In the genomic region with DNA sequence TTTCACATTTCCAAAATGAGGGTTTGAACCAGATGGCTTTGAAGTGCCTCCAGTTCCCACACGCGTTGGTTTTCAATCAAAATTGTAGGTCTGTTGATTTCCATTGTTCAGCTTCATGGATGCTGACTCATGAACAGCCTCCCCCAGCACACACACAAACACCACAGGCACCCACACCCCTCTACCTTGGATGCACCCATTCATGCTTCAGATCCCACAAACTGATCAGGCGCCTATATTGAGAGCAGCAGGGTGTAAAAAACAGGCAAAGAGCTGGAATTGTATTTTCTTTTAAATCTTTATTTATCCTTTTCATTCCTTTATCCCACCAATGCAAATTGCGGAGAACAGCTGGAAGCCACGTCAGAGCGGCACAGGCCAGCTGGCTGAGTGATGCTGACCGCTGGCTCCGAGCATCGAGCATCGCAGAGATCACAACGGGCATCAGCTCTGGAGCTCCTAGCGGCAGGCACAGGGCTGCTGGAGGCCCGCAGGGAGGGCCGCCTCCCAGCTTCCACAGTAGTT, we compare ENCODE assay signal across 10 cellular contexts. TPM values are rescaled to one million over a fixed set of nuclear protein-coding genes. Genes with fewer than 3 reads are reported as not detected.
A peak's percentile ranks its signal among the peaks of the same experiment; 100 is the strongest.
DNase-seq lines count a peak whose midpoint lies in the region; ATAC-seq and TF ChIP-seq lines count a peak whose summit lies in the region.
"Had no signal": no experiment of that assay in that cellular context is flagged by ENCODE, and none has a peak within 500 bp of the region (broad histone marks: within the 10 kb centered on the region; RNA-seq: fewer than 3 reads in every experiment).

No MANE protein-coding gene starts in this region.

- H3K27me3 ChIP-seq in fibroblast of lung (ENCODE audit: control insufficient read depth, insufficient read depth, low read length) (no peaks in the 10 kb centered on the region), body of pancreas (no peaks in the 10 kb centered on the region)

- H3K9me3 ChIP-seq in fibroblast of lung (ENCODE audit: control insufficient read depth, insufficient read depth, low read depth, low read length) (no peaks in the 10 kb centered on the region), body of pancreas (no peaks in the 10 kb centered on the region)

- peaks cover 50% of the 10 kb centered on the region for H3K4me1 Mint-ChIP-seq in activated CD8-positive, alpha-beta memory T cell treated with anti-CD3 and anti-CD28 coated beads, Interleukin-2, amount 10 ng/mL, durations not matched to agents 7 days and 5 days
- H3K4me1 Mint-ChIP-seq: endodermal cell had no signal

- H2AFZ ChIP-seq in fibroblast of lung (ENCODE audit: low read length), result no peak overlapping the region

- peak overlapping the region; percentile 96 for H3K27ac Mint-ChIP-seq in activated CD8-positive, alpha-beta memory T cell treated with anti-CD3 and anti-CD28 coated beads, Interleukin-2, amount 10 ng/mL, durations not matched to agents 7 days and 5 days
- H3K27ac Mint-ChIP-seq: endodermal cell had no signal

- CTCF ChIA-PET in activated CD8-positive, alpha-beta memory T cell treated with anti-CD3 and anti-CD28 coated beads, Interleukin-2, amount 10 ng/mL, durations not matched to agents 7 days and 5 days (lab: Charles Lee), result interaction anchor here (1.1 to 3.1 kb wide), 6 partner anchors 8 to 217 kb away, joined by 3 to 17 read pairs (median 6); a partner anchor contains a TSS

- H3K4me1 ChIP-seq in fibroblast of lung (ENCODE audit: control insufficient read depth, extremely low read depth, insufficient read depth, low read length) (peaks cover 37% of the 10 kb centered on the region), body of pancreas (no peaks in the 10 kb centered on the region)

- H3K9me3 Mint-ChIP-seq in activated CD8-positive, alpha-beta memory T cell treated with anti-CD3 and anti-CD28 coated beads, Interleukin-2, amount 10 ng/mL, durations not matched to agents 7 days and 5 days (ENCODE audit: low read depth), result no peaks in the 10 kb centered on the region
- H3K9me3 Mint-ChIP-seq: endodermal cell had no signal

- no peak for DNase-seq in activated CD8-positive, alpha-beta memory T cell treated with anti-CD3 and anti-CD28 coated beads, Interleukin-2, amount 10 ng/mL, durations not matched to agents 7 days and 5 days
- DNase-seq in activated CD8-positive, alpha-beta memory T cell treated with anti-CD3 and anti-CD28 coated beads, Interleukin-2, amount 50 U/mL, for 4 hours, result no peak
- peak; percentile 52 for DNase-seq in SW480 (ENCODE audit: low spot score)
- DNase-seq in fibroblast of lung (ENCODE audit: low read depth in 2 of 2), result peak; percentile 79 to 82
- DNase-seq in renal cortical epithelial cell (ENCODE audit: low read depth), result peak; percentile 92
- no peak for DNase-seq in EL
- DNase-seq in body of pancreas, result no peak
- no peak for DNase-seq in CD1c-positive myeloid dendritic cell (ENCODE audit: extremely low spot score)
- DNase-seq: activated CD4-positive, alpha-beta T cell treated with anti-CD3 and anti-CD28 coated beads, Interleukin-2, amount 50 U/mL, for 48 hours; endodermal cell had no signal

- no peaks in the 10 kb centered on the region for H3K27me3 Mint-ChIP-seq in activated CD8-positive, alpha-beta memory T cell treated with anti-CD3 and anti-CD28 coated beads, Interleukin-2, amount 10 ng/mL, durations not matched to agents 7 days and 5 days

- H3K79me2 ChIP-seq in fibroblast of lung (ENCODE audit: control insufficient read depth, insufficient read depth, low read length), result no peaks in the 10 kb centered on the region

- H3K4me3 ChIP-seq in fibroblast of lung (replicated peaks in 1 of 4; ENCODE audit: control extremely low read depth in 1 of 4, insufficient read depth in 1 of 4, low read depth in 3 of 4, low read length in 4 of 4) (no peak overlapping the region), body of pancreas (no peak overlapping the region)

- no peak overlapping the region for H3K4me3 Mint-ChIP-seq in activated CD8-positive, alpha-beta memory T cell treated with anti-CD3 and anti-CD28 coated beads, Interleukin-2, amount 10 ng/mL, durations not matched to agents 7 days and 5 days
- H3K4me3 Mint-ChIP-seq: endodermal cell had no signal

- no peak overlapping the region for H3K9ac ChIP-seq in fibroblast of lung (ENCODE audit: insufficient read depth, low read length)

- 82 to 88% methylated on average over 14 of the region's 14 CpGs for WGBS in body of pancreas, 2 donors

- intact Hi-C loops in body of pancreas (cut with DNase I), result no loop called here

- ATAC-seq in activated CD8-positive, alpha-beta memory T cell treated with anti-CD3 and anti-CD28 coated beads, Interleukin-2, amount 10 ng/mL, durations not matched to agents 7 days and 5 days, result no peak
- ATAC-seq in body of pancreas, result no peak

- H4K20me1 ChIP-seq in fibroblast of lung (ENCODE audit: control insufficient read depth, extremely low read depth, insufficient read depth, low read length), result no peaks in the 10 kb centered on the region

- TF ChIP-seq CTCF in fibroblast of lung (conservative IDR thresholded peaks at IDR 0.05 in 1 of 2, IDR thresholded peaks at IDR 0.05 in 1 of 2; ENCODE audit: low read depth in 1 of 2, low read length in 2 of 2), result peak in 1 of 2 donors; percentile 42
- TF ChIP-seq CTCF in body of pancreas (IDR thresholded peaks at IDR 0.05), result no peak

- H3K27ac ChIP-seq in fibroblast of lung (ENCODE audit: insufficient read depth, low read length) (peak overlapping the region; percentile 77), body of pancreas (no peak overlapping the region)

- no peak for TF ChIP-seq POLR2A in body of pancreas (IDR thresholded peaks at IDR 0.05)

- H3K36me3 Mint-ChIP-seq in activated CD8-positive, alpha-beta memory T cell treated with anti-CD3 and anti-CD28 coated beads, Interleukin-2, amount 10 ng/mL, durations not matched to agents 7 days and 5 days, result no peaks in the 10 kb centered on the region

- peak overlapping the region; percentile 81 for H3K4me2 ChIP-seq in fibroblast of lung (ENCODE audit: extremely low read depth, insufficient read depth, low read length)

- no peaks in the 10 kb centered on the region for H3K36me3 ChIP-seq in fibroblast of lung (ENCODE audit: control insufficient read depth, insufficient read depth, low read length)
- no peaks in the 10 kb centered on the region for H3K36me3 ChIP-seq in body of pancreas (replicated peaks in 1 of 2; ENCODE audit: insufficient read depth in 1 of 2, low read depth in 2 of 2)

RNA-seq across cellular contexts. Expression of a gene that starts 29.3 kb away (rescaled TPM):
- 10 to 100 TPM; 25.1 to 26.0 TPM for total RNA-seq in activated CD8-positive, alpha-beta memory T cell treated with anti-CD3 and anti-CD28 coated beads, Interleukin-2, amount 10 ng/mL, durations not matched to agents 7 days and 5 days
- total RNA-seq in fibroblast of lung (12.8 and 19.3 TPM in 2 replicates), renal cortical epithelial cell (18.2 and 18.4 TPM in 2 replicates), body of pancreas (10 to 100 TPM; 12.5 to 15.2 TPM)
- 24.5 and 31.1 TPM in 2 replicates for polyA plus RNA-seq in fibroblast of lung
- polyA plus RNA-seq in fibroblast of lung (2012), result 19.2 and 19.9 TPM in 2 replicates
- polyA minus RNA-seq in fibroblast of lung (ENCODE audit: low replicate concordance), result 3.7 and 44.6 TPM in 2 replicates

Comparison
In these comparisons a context has a peak if more than half of its experiments do, and no peak if none do; other contexts are left out.
1. DNase-seq: peak in SW480 (single experiment), fibroblast of lung (2 of 2) and renal cortical epithelial cell (single experiment); none in activated CD8-positive, alpha-beta memory T cell treated with anti-CD3 and anti-CD28 coated beads, Interleukin-2, amount 10 ng/mL, durations not matched to agents 7 days and 5 days (single experiment), activated CD8-positive, alpha-beta memory T cell treated with anti-CD3 and anti-CD28 coated beads, Interleukin-2, amount 50 U/mL, for 4 hours (single experiment), EL (single experiment), body of pancreas (0 of 4) and CD1c-positive myeloid dendritic cell (single experiment).